In genomic region chr19:38463365-38463764, GRCh38 we compare ENCODE assay signal across 40 cellular contexts. TPM values are rescaled to one million over a fixed set of nuclear protein-coding genes. Genes with fewer than 3 reads are reported as not detected.
"Had no signal": no experiment of that assay in that cellular context is flagged by ENCODE, and none has a peak within 500 bp of the region (broad histone marks: within the 10 kb centered on the region; RNA-seq: fewer than 3 reads in every experiment).

No MANE protein-coding gene starts in this region.

- DNase-seq: Karpas-422, Kasumi-1, MG63, MM.1S, MV-4-11, NCI-H1048, NCI-H1092, NCI-H1092 treated with DMSO at 0.1 percent for 48 hours, NCI-H1105, NCI-H1105 treated with DMSO at 0.1 percent for 48 hours, NCI-H1417, NCI-H1417 treated with DMSO at 0.1 percent for 48 hours, NCI-H1436, NCI-H1436 treated with DMSO at 0.1 percent for 48 hours, NCI-H146, NCI-H1694, NCI-H1694 treated with DMSO at 0.1 percent for 48 hours, NCI-H187, NCI-H187 treated with DMSO at 0.1 percent for 48 hours, NCI-H1930, NCI-H2029, NCI-H2029 treated with DMSO at 0.1 percent for 48 hours, NCI-H2081, NCI-H2081 treated with DMSO at 0.1 percent for 48 hours, NCI-H2107, NCI-H2171, NCI-H2171 treated with DMSO at 0.1 percent for 48 hours, NCI-H2227 treated with DMSO at 0.1 percent for 48 hours, NCI-H226, NCI-H345, NCI-H446, NCI-H446 treated with DMSO at 0.1 percent for 48 hours, NCI-H510A, NCI-H510A treated with DMSO at 0.1 percent for 48 hours, NCI-H524, NCI-H524 treated with DMSO at 0.1 percent for 48 hours had no signal

- H3K36me3 ChIP-seq: MG63 had no signal

- H3K4me3 ChIP-seq: MG63 had no signal

- H3K9me3 ChIP-seq: MG63 had no signal

RNA-seq across cellular contexts. Expression of gene RYR1, which starts 29.9 kb away (rescaled TPM):
- total RNA-seq: M059J had no signal

RNA-seq across cellular contexts. Expression of gene RASGRP4, which starts 37.3 kb away (rescaled TPM):
- total RNA-seq: LHCN-M2, M059J, MCF 10A, NCI-H460 had no signal
